In genomic region chr12:51047655-51048540, GRCh38 we compare ENCODE assay signal across 1 cellular context.
TF ChIP-seq lines count a peak whose summit lies in the region.

Gene LETMD1, plus strand, starts transcription at chr12:51048327. Its CDS starts 30 bp downstream, at chr12:51048357.

TF ChIP-seq in WTC11, 78 proteins besides CTCF, POLR2A, EP300 and RAD21 (continued from another document):
- no peak for TF ChIP-seq ZNF281 (CRISPR knock-in tag; IDR thresholded peaks at IDR 0.05)
- no peak for TF ChIP-seq PREB (CRISPR knock-in tag; IDR thresholded peaks at IDR 0.05; ENCODE audit: borderline replicate concordance)
- TF ChIP-seq MXD4 (CRISPR knock-in tag; IDR thresholded peaks at IDR 0.05; ENCODE audit: borderline replicate concordance), result no peak
- TF ChIP-seq MLX (CRISPR knock-in tag; IDR thresholded peaks at IDR 0.05), result no peak
- TF ChIP-seq CREB1 (CRISPR knock-in tag; IDR thresholded peaks at IDR 0.05), result no peak
- 0 out of 2 replicates have a peak, but pooled peaks have one; percentile 37 for TF ChIP-seq ARID4B (CRISPR knock-in tag; IDR thresholded peaks at IDR 0.05; ENCODE audit: borderline replicate concordance)
- TF ChIP-seq NR3C1 (CRISPR knock-in tag; conservative IDR thresholded peaks at IDR 0.05; ENCODE audit: low read depth), result no peak
- TF ChIP-seq ZNF317 (CRISPR knock-in tag; IDR thresholded peaks at IDR 0.05; ENCODE audit: borderline replicate concordance, low read depth), result no peak
- TF ChIP-seq ATF1 (CRISPR knock-in tag; IDR thresholded peaks at IDR 0.05), result no peak
- TF ChIP-seq PRRX2 (CRISPR knock-in tag; IDR thresholded peaks at IDR 0.05), result no peak
- no peak for TF ChIP-seq ZNF512 (CRISPR knock-in tag; IDR thresholded peaks at IDR 0.05; ENCODE audit: borderline replicate concordance)
- TF ChIP-seq FOXP4 (CRISPR knock-in tag; IDR thresholded peaks at IDR 0.05), result no peak
- TF ChIP-seq SMAD4 (CRISPR knock-in tag; IDR thresholded peaks at IDR 0.05), result no peak
- no peak for TF ChIP-seq TCF7 (CRISPR knock-in tag; IDR thresholded peaks at IDR 0.05; ENCODE audit: low read depth)
- no peak for TF ChIP-seq RELA (CRISPR knock-in tag; IDR thresholded peaks at IDR 0.05; ENCODE audit: borderline replicate concordance)
- no peak for TF ChIP-seq GTF2I (CRISPR knock-in tag; conservative IDR thresholded peaks at IDR 0.05)
- TF ChIP-seq NFYB (CRISPR knock-in tag; conservative IDR thresholded peaks at IDR 0.05; ENCODE audit: low read depth), result no peak; the same call in 1 of the 2 replicates
- TF ChIP-seq ZNF671 (CRISPR knock-in tag; IDR thresholded peaks at IDR 0.05), result no peak
- no peak for TF ChIP-seq NFATC4 (CRISPR knock-in tag; IDR thresholded peaks at IDR 0.05)
- no peak for TF ChIP-seq JAZF1 (CRISPR knock-in tag; IDR thresholded peaks at IDR 0.05)
- TF ChIP-seq KAT7 (CRISPR knock-in tag; IDR thresholded peaks at IDR 0.05; ENCODE audit: borderline replicate concordance), result 0 out of 2 replicates have a peak, but pooled peaks have one; percentile 54
- TF ChIP-seq TP53 (CRISPR knock-in tag; IDR thresholded peaks at IDR 0.05), result no peak
- peak; percentile 46; the same call in 1 of the 2 replicates for TF ChIP-seq FOXP1 (CRISPR knock-in tag; IDR thresholded peaks at IDR 0.05; ENCODE audit: borderline replicate concordance)
- peak; percentile 62 for TF ChIP-seq GABPB1 (CRISPR knock-in tag; IDR thresholded peaks at IDR 0.05)
- peak; percentile 26; the same call in 1 of the 2 replicates for TF ChIP-seq FOXK1 (CRISPR knock-in tag; IDR thresholded peaks at IDR 0.05)
- TF ChIP-seq SMAD3 (CRISPR knock-in tag; IDR thresholded peaks at IDR 0.05; ENCODE audit: borderline replicate concordance), result no peak
- no peak for TF ChIP-seq MYBL2 (CRISPR knock-in tag; IDR thresholded peaks at IDR 0.05)
- no peak for TF ChIP-seq GRHL2 (CRISPR knock-in tag; IDR thresholded peaks at IDR 0.05; ENCODE audit: insufficient replicate concordance, severe bottlenecking)
- TF ChIP-seq USF2 (CRISPR knock-in tag; IDR thresholded peaks at IDR 0.05), result no peak
- TF ChIP-seq ERG (CRISPR knock-in tag; IDR thresholded peaks at IDR 0.05), result no peak
- no peak for TF ChIP-seq ZNF219 (CRISPR knock-in tag; IDR thresholded peaks at IDR 0.05; ENCODE audit: borderline replicate concordance)
- TF ChIP-seq ZBTB21 (CRISPR knock-in tag; IDR thresholded peaks at IDR 0.05; ENCODE audit: borderline replicate concordance), result no peak
- TF ChIP-seq ATF6 (CRISPR knock-in tag; IDR thresholded peaks at IDR 0.05), result no peak
- TF ChIP-seq CDX4 (CRISPR knock-in tag; IDR thresholded peaks at IDR 0.05; ENCODE audit: borderline replicate concordance), result no peak
